In genomic region chr3:57755368-57756021, GRCh38 we compare ENCODE assay signal across 8 cellular contexts. TPM values are rescaled to one million over a fixed set of nuclear protein-coding genes. Genes with fewer than 3 reads are reported as not detected.
DNase-seq lines count a peak whose midpoint lies in the region; ATAC-seq and TF ChIP-seq lines count a peak whose summit lies in the region.

No MANE protein-coding gene starts in this region.

- peaks cover 2% of the 10 kb centered on the region for H3K36me3 Mint-ChIP-seq in T-helper 17 cell (ENCODE audit: low read depth)
- H3K36me3 Mint-ChIP-seq in stimulated activated memory B cell treated with anti-CD40 and anti-IgM and Interleukin-4, amounts not matched to agents 10 μg/mL and 1 μg/mL and 100 μg/mL, for 72 hours, result peaks cover 5% of the 10 kb centered on the region

- H3K4me3 ChIP-seq in HUES6 (ENCODE audit: low read depth, low read length) (peak overlapping the region; percentile 81), colonic mucosa (peak overlapping the region; percentile 89), right lobe of liver (peak overlapping the region; percentile 77 to 85 (median 82))

- peak overlapping the region; percentile 90 for H3K9ac ChIP-seq in HUES6 (ENCODE audit: low read length)
- H3K9ac ChIP-seq in colonic mucosa (ENCODE audit: low read depth in 2 of 2, low read length in 2 of 2), result peak overlapping the region; percentile 40 to 84

- no peak for TF ChIP-seq CTCF in colonic mucosa (IDR thresholded peaks at IDR 0.05)
- TF ChIP-seq CTCF in right lobe of liver (IDR thresholded peaks at IDR 0.05), result no peak

- no peak for TF ChIP-seq POLR2A in right lobe of liver (IDR thresholded peaks at IDR 0.05)

- 5% methylated on average over 11 of the region's 11 CpGs for WGBS in right lobe of liver (ENCODE audit: insufficient coverage, low coverage, low lambda C conversion rate, missing lambda C conversion rate)

- no peaks in the 10 kb centered on the region for H3K27me3 Mint-ChIP-seq in T-helper 17 cell
- no peaks in the 10 kb centered on the region for H3K27me3 Mint-ChIP-seq in stimulated activated memory B cell treated with anti-CD40 and anti-IgM and Interleukin-4, amounts not matched to agents 10 μg/mL and 1 μg/mL and 100 μg/mL, for 72 hours

- H3K36me3 ChIP-seq in HUES6 (ENCODE audit: control insufficient read depth, insufficient read depth, low read length) (peaks cover 14% of the 10 kb centered on the region), colonic mucosa (no peaks in the 10 kb centered on the region), right lobe of liver (peaks cover 0 to 6% (median 0%) of the 10 kb centered on the region in 4 donors)

- no peaks in the 10 kb centered on the region for H3K27me3 ChIP-seq in HUES6 (ENCODE audit: control insufficient read depth, insufficient read depth, low read length)
- no peaks in the 10 kb centered on the region for H3K27me3 ChIP-seq in colonic mucosa
- no peaks in the 10 kb centered on the region for H3K27me3 ChIP-seq in right lobe of liver

- DNase-seq in NCI-H2107 treated with DMSO at 0.1 percent for 48 hours (lab: John Stamatoyannopoulos, UW; ENCODE audit: unreplicated experiment) (peak; percentile 68), NCI-H2107 (lab: John Stamatoyannopoulos, UW) (no peak), T-helper 17 cell (peak in 1 of 3 donors; percentile 30), colonic mucosa (peak; percentile 69), right lobe of liver (peak in 2 of 3 donors; percentile 31 to 59)

- peaks cover 12% of the 10 kb centered on the region for H3K4me1 Mint-ChIP-seq in T-helper 17 cell
- peaks cover 30% of the 10 kb centered on the region for H3K4me1 Mint-ChIP-seq in stimulated activated memory B cell treated with anti-CD40 and anti-IgM and Interleukin-4, amounts not matched to agents 10 μg/mL and 1 μg/mL and 100 μg/mL, for 72 hours

- intact Hi-C loops in colonic mucosa (cut with DNase I), result loop anchor here (10.0 kb wide), 1 partner anchor 161 kb away; the partner anchor contains the start of gene ARF4
- intact Hi-C loops in right lobe of liver (cut with DNase I), result loop anchor here in 1 of 2 donors (10.0 kb wide), 1 partner anchor 161 kb away; the partner anchor contains the start of gene ARF4

- peak overlapping the region; percentile 72 for H3K27ac Mint-ChIP-seq in T-helper 17 cell
- H3K27ac Mint-ChIP-seq in stimulated activated memory B cell treated with anti-CD40 and anti-IgM and Interleukin-4, amounts not matched to agents 10 μg/mL and 1 μg/mL and 100 μg/mL, for 72 hours, result peak overlapping the region; percentile 84

- no peaks in the 10 kb centered on the region for H3K9me3 Mint-ChIP-seq in stimulated activated memory B cell treated with anti-CD40 and anti-IgM and Interleukin-4, amounts not matched to agents 10 μg/mL and 1 μg/mL and 100 μg/mL, for 72 hours

- H3K27ac ChIP-seq in HUES6 (ENCODE audit: low read depth, low read length), result peak overlapping the region; percentile 97
- H3K27ac ChIP-seq in colonic mucosa, result peak overlapping the region; percentile 80
- peak overlapping the region; percentile 78 to 88 (median 83) for H3K27ac ChIP-seq in right lobe of liver

- H3K4me1 ChIP-seq in HUES6 (ENCODE audit: control insufficient read depth, insufficient read depth, low read length), result peaks cover 8% of the 10 kb centered on the region; the same call in 1 of the 2 replicates
- peaks cover 9% of the 10 kb centered on the region for H3K4me1 ChIP-seq in colonic mucosa
- peaks cover 0 to 28% (median 13%) of the 10 kb centered on the region in 4 donors for H3K4me1 ChIP-seq in right lobe of liver

- no peaks in the 10 kb centered on the region for H3K9me3 ChIP-seq in HUES6 (ENCODE audit: control insufficient read depth, insufficient read depth, low read depth, low read length)
- no peaks in the 10 kb centered on the region for H3K9me3 ChIP-seq in T-helper 17 cell (ENCODE audit: control insufficient read depth, low read length, poor library complexity, severe bottlenecking)
- no peaks in the 10 kb centered on the region for H3K9me3 ChIP-seq in colonic mucosa
- no peaks in the 10 kb centered on the region for H3K9me3 ChIP-seq in right lobe of liver

- ATAC-seq in GM21529 (IDR thresholded peaks at IDR 0.05; ENCODE audit: unreplicated experiment), result peak; percentile 52
- ATAC-seq in T-helper 17 cell, result peak; percentile 74
- ATAC-seq in right lobe of liver, result peak; percentile 65 to 76 (median 67)
- ATAC-seq in stimulated activated memory B cell treated with anti-CD40 and anti-IgM and Interleukin-4, amounts not matched to agents 10 μg/mL and 1 μg/mL and 100 μg/mL, for 72 hours, result peak; percentile 77

- H3K4me3 Mint-ChIP-seq in T-helper 17 cell, result peak overlapping the region; percentile 95
- peak overlapping the region; percentile 97 for H3K4me3 Mint-ChIP-seq in stimulated activated memory B cell treated with anti-CD40 and anti-IgM and Interleukin-4, amounts not matched to agents 10 μg/mL and 1 μg/mL and 100 μg/mL, for 72 hours

RNA-seq across cellular contexts. Expression of gene SLMAP, which starts 0.6 kb away (rescaled TPM):
- total RNA-seq in T-helper 17 cell, result 10 to 100 TPM; 59.0 to 71.4 TPM
- 100 to 1,000 TPM in 1 of 2 donors, 10 to 100 TPM in 1; 81.1 to 124 TPM for total RNA-seq in colonic mucosa
- total RNA-seq in right lobe of liver, result 10 to 100 TPM; 21.1 to 34.9 (median 25.1) TPM
